9 cellular contexts compared by ENCODE assay signal in genomic region chr20:40286991-40287531, GRCh38.
DNase-seq lines count a peak whose midpoint lies in the region; ATAC-seq, FAIRE-seq and TF ChIP-seq lines count a peak whose summit lies in the region.
"Had no signal": no experiment of that assay in that cellular context is flagged by ENCODE, and none has a peak within 500 bp of the region (broad histone marks: within the 10 kb centered on the region; RNA-seq: fewer than 3 reads in every experiment).

No MANE protein-coding gene starts in this region.

- FAIRE-seq in pancreas (lab: Jason Lieb, UNC): no peak
- FAIRE-seq: astrocyte had no signal

- DNase-seq in BE2C (peak; percentile 88), RWPE2 (ENCODE audit: low spot score) (peak; percentile 98), fibroblast of peridontal ligament (ENCODE audit: extremely low read depth) (peak; percentile 29), pancreas (peak; percentile 30 to 76 (median 56)), WERI-Rb-1 (no peak), COLO829 (ENCODE audit: low spot score) (no peak), kidney glomerular epithelial cell (lab: John Stamatoyannopoulos, UW) (no peak)

- 40 to 50% methylated on average over 10 of the region's 10 CpGs for WGBS in pancreas, 2 donors

- peaks cover 5% of the 10 kb centered on the region for H3K4me1 ChIP-seq in BE2C
- H3K4me1 ChIP-seq in RWPE2 (ENCODE audit: insufficient read depth, poor library complexity, severe bottlenecking): peaks cover 27% of the 10 kb centered on the region
- H3K4me1 ChIP-seq in pancreas: no peaks in the 10 kb centered on the region

- H3K27ac ChIP-seq in RWPE2 (ENCODE audit: poor library complexity, severe bottlenecking) (peak overlapping the region; percentile 14), pancreas (no peak overlapping the region), WERI-Rb-1 (no peak overlapping the region)

- no peak overlapping the region for H3K4me3 ChIP-seq in BE2C (ENCODE audit: low read depth, low read length)
- H3K4me3 ChIP-seq in RWPE2 (ENCODE audit: severe bottlenecking): no peak overlapping the region
- no peak overlapping the region for H3K4me3 ChIP-seq in pancreas
- H3K4me3 ChIP-seq in WERI-Rb-1 (ENCODE audit: low read depth, low read length): no peak overlapping the region

- TF ChIP-seq CTCF in BE2C (IDR thresholded peaks at IDR 0.05; ENCODE audit: low read depth, low read length) (no peak), RWPE2 (IDR thresholded peaks at IDR 0.05; ENCODE audit: poor library complexity, severe bottlenecking) (peak; percentile 27), pancreas (IDR thresholded peaks at IDR 0.05) (no peak), WERI-Rb-1 (IDR thresholded peaks at IDR 0.05; ENCODE audit: low read depth, low read length) (no peak)

- H3K27me3 ChIP-seq in BE2C (no peaks in the 10 kb centered on the region), RWPE2 (ENCODE audit: insufficient read depth, poor library complexity, severe bottlenecking) (no peaks in the 10 kb centered on the region), pancreas (no peaks in the 10 kb centered on the region), WERI-Rb-1 (ENCODE audit: insufficient read depth, low read depth, severe bottlenecking) (peaks cover 9% of the 10 kb centered on the region)

- H3K36me3 ChIP-seq in BE2C (no peaks in the 10 kb centered on the region), RWPE2 (ENCODE audit: low read depth) (no peaks in the 10 kb centered on the region), pancreas (no peaks in the 10 kb centered on the region), WERI-Rb-1 (no peaks in the 10 kb centered on the region)

- intact Hi-C loops in pancreas (cut with DNase I): no loop called here

- no peaks in the 10 kb centered on the region for H3K9me3 ChIP-seq in BE2C
- no peaks in the 10 kb centered on the region for H3K9me3 ChIP-seq in RWPE2 (ENCODE audit: severe bottlenecking)
- no peaks in the 10 kb centered on the region for H3K9me3 ChIP-seq in pancreas
- H3K9me3 ChIP-seq in WERI-Rb-1 (ENCODE audit: severe bottlenecking): no peaks in the 10 kb centered on the region

- ATAC-seq in RWPE2 (ENCODE audit: low read depth) (peak; percentile 87), pancreas (peak; percentile 43 to 76 (median 74)), HG02763 (IDR thresholded peaks at IDR 0.05; ENCODE audit: unreplicated experiment) (no peak)

Comparison
In these comparisons a context has a peak if more than half of its experiments do, and no peak if none do; other contexts are left out.
1. DNase-seq: peak in BE2C (single experiment), RWPE2 (single experiment), fibroblast of peridontal ligament (single experiment) and pancreas (6 of 6); none in WERI-Rb-1 (single experiment), COLO829 (single experiment) and kidney glomerular epithelial cell (single experiment).